In genomic region chr22:50085211-50085999, GRCh38 we compare ENCODE assay signal across 10 cellular contexts. TPM values are rescaled to one million over a fixed set of nuclear protein-coding genes. Genes with fewer than 3 reads are reported as not detected.
DNase-seq lines count a peak whose midpoint lies in the region; ATAC-seq and TF ChIP-seq lines count a peak whose summit lies in the region.
"Had no signal": no experiment of that assay in that cellular context is flagged by ENCODE, and none has a peak within 500 bp of the region (broad histone marks: within the 10 kb centered on the region; RNA-seq: fewer than 3 reads in every experiment).

Gene MLC1 (minus strand): TSS chr22:50085426. CDS start chr22:50084902, 524 bp downstream.

- no peaks in the 10 kb centered on the region for H3K36me3 ChIP-seq in spleen

- peaks cover 0 to 14% (median 0%) of the 10 kb centered on the region in 6 donors for H3K4me1 ChIP-seq in spleen

- H3K27me3 Mint-ChIP-seq in T-helper 1 cell treated with Interleukin-12 subunit alpha and Interleukin-12 subunit beta and Interleukin-4 antibody, amounts not matched to agents 30 μg/mL and 1 μg/mL, for 36 hours (ENCODE audit: low read depth) = peaks cover 17% of the 10 kb centered on the region
- peaks cover 10% of the 10 kb centered on the region for H3K27me3 Mint-ChIP-seq in endothelial cell (ENCODE audit: unreplicated experiment)

- H3K9me3 Mint-ChIP-seq in T-helper 1 cell treated with Interleukin-12 subunit alpha and Interleukin-12 subunit beta and Interleukin-4 antibody, amounts not matched to agents 30 μg/mL and 1 μg/mL, for 36 hours = peaks cover 5% of the 10 kb centered on the region
- H3K9me3 Mint-ChIP-seq in endothelial cell (ENCODE audit: unreplicated experiment) = peaks cover 6% of the 10 kb centered on the region

- TF ChIP-seq POLR2A in erythroblast (IDR thresholded peaks at IDR 0.05; ENCODE audit: low read length) (peak; percentile 78), spleen (IDR thresholded peaks at IDR 0.05) (no peak)

- H3K27ac Mint-ChIP-seq in T-helper 1 cell treated with Interleukin-12 subunit alpha and Interleukin-12 subunit beta and Interleukin-4 antibody, amounts not matched to agents 30 μg/mL and 1 μg/mL, for 36 hours = no peak within 1 kb of the TSS
- H3K27ac Mint-ChIP-seq in endothelial cell (ENCODE audit: unreplicated experiment) = no peak within 1 kb of the TSS

- ATAC-seq in GM18511 (IDR thresholded peaks at IDR 0.05; ENCODE audit: unreplicated experiment) = no peak

- peaks cover 0 to 28% (median 7%) of the 10 kb centered on the region in 8 donors for H3K9me3 ChIP-seq in spleen

- peak within 1 kb of the TSS; percentile 42 for H3K4me3 Mint-ChIP-seq in T-helper 1 cell treated with Interleukin-12 subunit alpha and Interleukin-12 subunit beta and Interleukin-4 antibody, amounts not matched to agents 30 μg/mL and 1 μg/mL, for 36 hours
- H3K4me3 Mint-ChIP-seq in endothelial cell (ENCODE audit: unreplicated experiment) = no peak within 1 kb of the TSS

- WGBS in spleen, 5 donors = 8 to 20% (median 14%) methylated on average over 29 to 30 of the region's 30 CpGs

- peaks cover 6% of the 10 kb centered on the region for H3K4me1 Mint-ChIP-seq in T-helper 1 cell treated with Interleukin-12 subunit alpha and Interleukin-12 subunit beta and Interleukin-4 antibody, amounts not matched to agents 30 μg/mL and 1 μg/mL, for 36 hours (ENCODE audit: low read depth)
- peaks cover 5% of the 10 kb centered on the region for H3K4me1 Mint-ChIP-seq in endothelial cell (ENCODE audit: unreplicated experiment)

- H3K27me3 ChIP-seq in spleen (replicated peaks in 1 of 7) = peaks cover 0 to 68% (median 7%) of the 10 kb centered on the region in 7 donors

- intact Hi-C loops in spleen (cut with DNase I; ENCODE audit: low total_unique reads) = no loop called here

- peaks cover 12% of the 10 kb centered on the region for H3K36me3 Mint-ChIP-seq in T-helper 1 cell treated with Interleukin-12 subunit alpha and Interleukin-12 subunit beta and Interleukin-4 antibody, amounts not matched to agents 30 μg/mL and 1 μg/mL, for 36 hours (ENCODE audit: low read depth)
- no peaks in the 10 kb centered on the region for H3K36me3 Mint-ChIP-seq in endothelial cell (ENCODE audit: low read depth, unreplicated experiment)

- peak; percentile 7 to 20 for DNase-seq in activated CD4-positive, alpha-beta T cell treated with anti-CD3 and anti-CD28 coated beads, Interleukin-2, amount 50 U/mL, for 48 hours
- no peak for DNase-seq in activated CD4-positive, alpha-beta T cell treated with anti-CD3 and anti-CD28 coated beads for 4 hours
- DNase-seq in erythroblast (lab: John Stamatoyannopoulos, UW) = peak; percentile 59 to 77
- peak; percentile 71 for DNase-seq in spleen
- DNase-seq in NCI-H748 treated with DMSO at 0.1 percent for 48 hours (lab: John Stamatoyannopoulos, UW) = no peak
- no peak for DNase-seq in endothelial cell (ENCODE audit: low spot score)
- DNase-seq: ACHN, cortex of kidney had no signal

- TF ChIP-seq CTCF in spleen (IDR thresholded peaks at IDR 0.05 in 8 of 11, conservative IDR thresholded peaks at IDR 0.05 in 3 of 11) (no peak), endothelial cell (IDR thresholded peaks at IDR 0.05; ENCODE audit: unreplicated experiment) (no peak)

- peak within 1 kb of the TSS in 1 of 8 donors; percentile 22 for H3K27ac ChIP-seq in spleen

- H3K4me3 ChIP-seq in spleen = peak within 1 kb of the TSS in 2 of 8 donors; percentile 10 to 11

RNA-seq across cellular contexts. Expression of gene MLC1, which starts in this region (rescaled TPM):
- total RNA-seq in spleen (1 to 10 TPM; 1.2 to 4.4 (median 1.9) TPM), endothelial cell (ENCODE audit: unreplicated experiment) (1.2 TPM)
- polyA plus RNA-seq in spleen = under 1 TPM; 0.17 to 0.74 (median 0.39) TPM

Comparison
In these comparisons a context has a peak if more than half of its experiments do, and no peak if none do; other contexts are left out.
1. DNase-seq: peak in activated CD4-positive, alpha-beta T cell treated with anti-CD3 and anti-CD28 coated beads, Interleukin-2, amount 50 U/mL, for 48 hours (2 of 2), erythroblast (2 of 2) and spleen (single experiment); none in activated CD4-positive, alpha-beta T cell treated with anti-CD3 and anti-CD28 coated beads for 4 hours (0 of 2), NCI-H748 treated with DMSO at 0.1 percent for 48 hours (single experiment) and endothelial cell (single experiment).